1 cellular context compared by ENCODE assay signal in genomic region chr2:231632559-231633142, GRCh38.
TF ChIP-seq lines count a peak whose summit lies in the region.

No MANE protein-coding gene starts in this region.

TF ChIP-seq in GM23338, 12 proteins besides CTCF, POLR2A, EP300 and RAD21 (continued from another document):
- TF ChIP-seq ETS1 (IDR thresholded peaks at IDR 0.05) (no peak), EZH2phosphoT487 (IDR thresholded peaks at IDR 0.05; ENCODE audit: unreplicated experiment) (no peak), POLR2AphosphoS5 (IDR thresholded peaks at IDR 0.05; ENCODE audit: low read depth) (no peak), ZNF114 (CRISPR knock-in tag; IDR thresholded peaks at IDR 0.05) (no peak)
TF ChIP-seq in GM23338: peak in this region for 0.
